1 cellular context compared by ENCODE assay signal in genomic region chr2:232683368-232683767, GRCh38.
TF ChIP-seq lines count a peak whose summit lies in the region.

No MANE protein-coding gene starts in this region.

TF ChIP-seq in HepG2, 621 proteins besides CTCF, POLR2A, EP300 and RAD21:
- TF ChIP-seq NFE2L1 (CRISPR knock-in tag; IDR thresholded peaks at IDR 0.05; ENCODE audit: borderline replicate concordance): no peak
- TF ChIP-seq ZNF800 (CRISPR knock-in tag; IDR thresholded peaks at IDR 0.05): no peak
- no peak for TF ChIP-seq ZFP1 (CRISPR knock-in tag; IDR thresholded peaks at IDR 0.05)
TF ChIP-seq in HepG2: peak in this region for 0.
